10 cellular contexts compared by ENCODE assay signal in genomic region chr6:1482381-1483166, GRCh38.
DNase-seq lines count a peak whose midpoint lies in the region; ATAC-seq and TF ChIP-seq lines count a peak whose summit lies in the region.
"Had no signal": no experiment of that assay in that cellular context is flagged by ENCODE, and none has a peak within 500 bp of the region (broad histone marks: within the 10 kb centered on the region; RNA-seq: fewer than 3 reads in every experiment).

No MANE protein-coding gene starts in this region.

- WGBS in psoas muscle, 3 donors: 87 to 91% (median 87%) methylated on average over 9 of the region's 9 CpGs

- H3F3A ChIP-seq in MM.1S (ENCODE audit: insufficient read depth, low read length): peaks cover 7% of the 10 kb centered on the region; the same call in 1 of the 2 replicates

- peak overlapping the region; percentile 23 for H2AFZ ChIP-seq in MM.1S (ENCODE audit: low read length)

- H3K9me2 ChIP-seq in MM.1S (replicated peaks; ENCODE audit: insufficient read depth, low read length): no peaks in the 10 kb centered on the region

- H3K9ac ChIP-seq in MM.1S (ENCODE audit: low read length): no peak overlapping the region

- no peaks in the 10 kb centered on the region for H3K27me3 ChIP-seq in MM.1S (replicated peaks; ENCODE audit: insufficient read depth, low read length)
- no peaks in the 10 kb centered on the region for H3K27me3 ChIP-seq in psoas muscle (ENCODE audit: insufficient read depth in 3 of 3, low read length in 2 of 3)

- H3K36me3 ChIP-seq in MM.1S (replicated peaks; ENCODE audit: insufficient read depth, low read length) (no peaks in the 10 kb centered on the region), psoas muscle (ENCODE audit: insufficient read depth in 1 of 2, low read depth in 1 of 2) (no peaks in the 10 kb centered on the region)

- H3K4me2 ChIP-seq in MM.1S (ENCODE audit: low read depth, low read length): peak overlapping the region; percentile 41

- H4K20me1 ChIP-seq in MM.1S (ENCODE audit: insufficient read depth, low read length): no peaks in the 10 kb centered on the region

- intact Hi-C loops in psoas muscle (cut with DNase I): no loop called here

- DNase-seq in MM.1S (peak; percentile 9), renal cortical epithelial cell (ENCODE audit: low read depth) (peak; percentile 53), T-helper 9 cell (no peak), psoas muscle (no peak), coronary artery (ENCODE audit: low spot score) (no peak), NCI-H1105 treated with DMSO at 0.1 percent for 48 hours (lab: John Stamatoyannopoulos, UW) (no peak)

- H3K4me1 ChIP-seq in MM.1S (ENCODE audit: low read length) (peaks cover 15% of the 10 kb centered on the region), psoas muscle (no peaks in the 10 kb centered on the region)

- no peaks in the 10 kb centered on the region for H3K79me2 ChIP-seq in MM.1S (ENCODE audit: low read length)

- TF ChIP-seq CTCF in MM.1S (IDR thresholded peaks at IDR 0.05; ENCODE audit: low read length) (no peak), psoas muscle (IDR thresholded peaks at IDR 0.05) (no peak), coronary artery (IDR thresholded peaks at IDR 0.05) (no peak)

- H3K27ac ChIP-seq in MM.1S (ENCODE audit: low read length) (peak overlapping the region; percentile 68; the same call in 1 of the 2 replicates), psoas muscle (no peak overlapping the region), coronary artery (no peak overlapping the region)
- H3K27ac ChIP-seq: HL-60 had no signal

- no peak overlapping the region for H3K4me3 ChIP-seq in MM.1S (ENCODE audit: low read length)
- H3K4me3 ChIP-seq in psoas muscle: no peak overlapping the region
- no peak overlapping the region for H3K4me3 ChIP-seq in coronary artery

- ATAC-seq in GM18909 (IDR thresholded peaks at IDR 0.05; ENCODE audit: poor library complexity, unreplicated experiment) (peak; percentile 72), HG02623 (IDR thresholded peaks at IDR 0.05; ENCODE audit: unreplicated experiment) (peak; percentile 56), psoas muscle (no peak)
- ATAC-seq: activated T-helper 17 cell treated with anti-CD3 and anti-CD28 coated beads, Interleukin-2, amount 50 U/mL, for 72 hours had no signal

- H3K9me3 ChIP-seq in MM.1S (replicated peaks; ENCODE audit: insufficient read depth, low read length) (no peaks in the 10 kb centered on the region), psoas muscle (no peaks in the 10 kb centered on the region)

Comparison
In these comparisons a context has a peak if more than half of its experiments do, and no peak if none do; other contexts are left out.
1. ATAC-seq: peak in GM18909 (single experiment) and HG02623 (single experiment); none in psoas muscle (0 of 4).
2. DNase-seq: peak in MM.1S (single experiment) and renal cortical epithelial cell (single experiment); none in T-helper 9 cell (single experiment), psoas muscle (0 of 2), coronary artery (single experiment) and NCI-H1105 treated with DMSO at 0.1 percent for 48 hours (single experiment).